30 cellular contexts compared by ENCODE assay signal in the genomic region with DNA sequence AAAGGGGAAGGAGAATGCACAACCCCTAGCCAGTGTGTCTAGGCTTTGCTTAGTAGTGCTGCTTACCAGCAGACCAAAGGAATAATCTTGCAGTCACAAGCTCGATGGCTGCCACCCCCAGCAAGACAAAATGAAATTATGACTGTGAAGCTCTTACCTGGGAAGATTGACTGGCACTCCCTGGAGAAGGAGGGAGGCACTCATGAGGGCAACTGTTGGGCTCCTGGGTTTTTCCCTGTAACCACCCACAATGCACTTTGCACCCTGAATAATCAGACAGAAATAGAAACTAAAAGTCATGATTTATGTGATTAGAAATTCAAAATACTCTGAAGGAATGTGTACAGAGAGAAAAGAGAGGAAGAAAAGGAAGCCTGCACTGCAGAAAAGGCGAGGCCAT.
"Had no signal": no experiment of that assay in that cellular context is flagged by ENCODE, and none has a peak within 500 bp of the region (broad histone marks: within the 10 kb centered on the region; RNA-seq: fewer than 3 reads in every experiment).

No MANE protein-coding gene starts in this region.

- H3K9ac ChIP-seq: SK-N-SH had no signal

- H3K27me3 ChIP-seq: MG63, Peyer's patch, SJSA1 had no signal

- H3K4me2 ChIP-seq: SK-N-SH had no signal

- H3K4me3 ChIP-seq: MG63, Peyer's patch, SJSA1 had no signal

- H3K27ac ChIP-seq: SJSA1 had no signal

- H3K36me3 ChIP-seq: MG63, Peyer's patch, SJSA1 had no signal

- ATAC-seq: activated CD8-positive, alpha-beta T cell treated with anti-CD3 and anti-CD28 coated beads for 36 hours; PC-3 had no signal

- DNase-seq: activated CD4-positive, alpha-beta T cell treated with anti-CD3 and anti-CD28 coated beads, Interleukin-2, amount 10 ng/mL, durations not matched to agents 24 days and 14 days; activated CD4-positive, alpha-beta T cell treated with anti-CD3 and anti-CD28 coated beads, Interleukin-2, amount 50 U/mL, for 4 hours; activated CD8-positive, alpha-beta T cell treated with anti-CD3 and anti-CD28 coated beads for 36 hours; activated gamma-delta T cell; activated naive CD4-positive, alpha-beta T cell treated with Interleukin-2 at 50 U/mL for 16 hours; activated naive CD8-positive, alpha-beta T cell treated with anti-CD3 and anti-CD28 coated beads, Interleukin-2, amount 10 ng/mL, durations not matched to agents 7 days and 5 days; activated T-cell treated with anti-CD3 and anti-CD28 coated beads, Interleukin-2, amount 50 U/mL, for 24 hours; amygdala; Karpas-422; MG63; NCI-H1048; NCI-H1105 treated with DMSO at 0.1 percent for 48 hours; NCI-H1436; NCI-H1694; NCI-H1930; NCI-H2081 treated with DMSO at 0.1 percent for 48 hours; NCI-H226; NCI-H446 treated with DMSO at 0.1 percent for 48 hours; NCI-H524 treated with DMSO at 0.1 percent for 48 hours; NK-92 treated with Interleukin-12 subunit alpha and Interleukin-12 subunit beta, amount 100 ng/mL, for 24 hours; PC-3; RPMI8226; SHP77 treated with DMSO at 0.1 percent for 48 hours; SK-N-SH; T-helper 1 cell; T-helper 2 cell; T1000 had no signal

- H3K9me3 ChIP-seq: Peyer's patch, SJSA1, SK-N-SH had no signal

- FAIRE-seq: bronchial epithelial cell had no signal

- H3K4me1 ChIP-seq: Peyer's patch had no signal
